13 cellular contexts compared by ENCODE assay signal in the genomic region with DNA sequence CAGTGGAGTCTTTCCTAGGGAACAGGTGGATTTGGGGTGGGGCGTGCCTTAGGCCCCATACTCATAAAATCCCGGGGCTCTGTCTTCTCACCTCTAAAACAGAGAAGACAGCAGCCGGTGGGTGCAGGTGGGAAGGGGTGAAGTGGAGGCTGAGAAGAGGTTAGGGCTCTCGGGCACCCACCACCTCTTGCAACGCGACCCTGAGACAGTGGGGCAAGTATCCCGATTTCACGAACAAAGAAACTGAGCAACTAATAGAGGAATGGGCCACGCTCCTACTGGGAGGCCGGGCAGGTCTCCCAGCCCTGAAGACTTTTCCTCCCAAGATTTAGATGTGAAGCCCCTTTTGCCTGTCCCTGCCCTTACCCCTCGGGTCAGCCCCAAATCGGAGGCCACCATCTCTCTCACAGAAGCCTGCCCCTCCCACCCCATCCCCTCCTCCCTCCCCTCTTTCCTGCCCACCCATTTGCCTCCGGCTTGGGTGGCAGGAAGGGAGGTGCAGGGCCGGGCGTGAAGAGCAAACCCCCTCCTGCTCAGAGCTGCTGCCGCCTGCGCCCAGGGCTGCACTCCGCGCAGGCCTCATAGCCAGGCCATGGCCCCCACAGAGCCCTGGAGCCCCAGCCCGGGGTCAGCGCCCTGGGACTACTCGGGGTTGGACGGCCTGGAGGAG. TPM values are rescaled to one million over a fixed set of nuclear protein-coding genes. Genes with fewer than 3 reads are reported as not detected.
DNase-seq lines count a peak whose midpoint lies in the region; ATAC-seq, FAIRE-seq and TF ChIP-seq lines count a peak whose summit lies in the region.
"Had no signal": no experiment of that assay in that cellular context is flagged by ENCODE, and none has a peak within 500 bp of the region (broad histone marks: within the 10 kb centered on the region; RNA-seq: fewer than 3 reads in every experiment).

A gene with protein sequence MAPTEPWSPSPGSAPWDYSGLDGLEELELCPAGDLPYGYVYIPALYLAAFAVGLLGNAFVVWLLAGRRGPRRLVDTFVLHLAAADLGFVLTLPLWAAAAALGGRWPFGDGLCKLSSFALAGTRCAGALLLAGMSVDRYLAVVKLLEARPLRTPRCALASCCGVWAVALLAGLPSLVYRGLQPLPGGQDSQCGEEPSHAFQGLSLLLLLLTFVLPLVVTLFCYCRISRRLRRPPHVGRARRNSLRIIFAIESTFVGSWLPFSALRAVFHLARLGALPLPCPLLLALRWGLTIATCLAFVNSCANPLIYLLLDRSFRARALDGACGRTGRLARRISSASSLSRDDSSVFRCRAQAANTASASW (plus strand): TSS at position 536 of the 670 bp plus-strand sequence. CDS start 57 bp downstream, at position 593.

- FAIRE-seq in H54 (lab: Jason Lieb, UNC): no peak

- intact Hi-C loops in activated T-helper 1 cell treated with anti-CD3 and anti-CD28 coated beads, Interleukin-12 subunit alpha, Interleukin-12 subunit beta, Interleukin-2, Interleukin-4 antibody, amounts not matched to agents 30 ng/mL and 10 ng/mL and 1 ng/mL, durations not matched to agents 14 hours and 24 hours and 36 hours (cut with micrococcal nuclease): no loop called here

- CTCF ChIA-PET in BJ (lab: Yijun Ruan, JAX): no interaction called here
- CTCF ChIA-PET in activated CD8-positive, alpha-beta memory T cell treated with anti-CD3 and anti-CD28 coated beads, Interleukin-2, amount 10 ng/mL, durations not matched to agents 7 days and 5 days (lab: Charles Lee): interaction anchor here (0.6 kb wide), 1 partner anchor 417 kb away, joined by 3 read pairs; no protein-coding TSS in a partner anchor

- no peaks in the 10 kb centered on the region for H3K36me3 Mint-ChIP-seq in osteocyte (ENCODE audit: unreplicated experiment)
- no peaks in the 10 kb centered on the region for H3K36me3 Mint-ChIP-seq in activated T-helper 1 cell treated with anti-CD3 and anti-CD28 coated beads, Interleukin-12 subunit alpha, Interleukin-12 subunit beta, Interleukin-2, Interleukin-4 antibody, amounts not matched to agents 30 ng/mL and 10 ng/mL and 1 ng/mL, durations not matched to agents 14 hours and 24 hours and 36 hours (ENCODE audit: low read depth)
- H3K36me3 Mint-ChIP-seq in activated CD8-positive, alpha-beta memory T cell treated with anti-CD3 and anti-CD28 coated beads, Interleukin-2, amount 10 ng/mL, durations not matched to agents 7 days and 5 days: no peaks in the 10 kb centered on the region

- H3K27ac Mint-ChIP-seq in osteocyte (ENCODE audit: unreplicated experiment): no peak within 1 kb of the TSS
- no peak within 1 kb of the TSS for H3K27ac Mint-ChIP-seq in activated T-helper 1 cell treated with anti-CD3 and anti-CD28 coated beads, Interleukin-12 subunit alpha, Interleukin-12 subunit beta, Interleukin-2, Interleukin-4 antibody, amounts not matched to agents 30 ng/mL and 10 ng/mL and 1 ng/mL, durations not matched to agents 14 hours and 24 hours and 36 hours
- H3K27ac Mint-ChIP-seq in activated CD8-positive, alpha-beta memory T cell treated with anti-CD3 and anti-CD28 coated beads, Interleukin-2, amount 10 ng/mL, durations not matched to agents 7 days and 5 days: no peak within 1 kb of the TSS

- H3K9me3 Mint-ChIP-seq in osteocyte (ENCODE audit: unreplicated experiment): no peaks in the 10 kb centered on the region
- no peaks in the 10 kb centered on the region for H3K9me3 Mint-ChIP-seq in activated T-helper 1 cell treated with anti-CD3 and anti-CD28 coated beads, Interleukin-12 subunit alpha, Interleukin-12 subunit beta, Interleukin-2, Interleukin-4 antibody, amounts not matched to agents 30 ng/mL and 10 ng/mL and 1 ng/mL, durations not matched to agents 14 hours and 24 hours and 36 hours
- no peaks in the 10 kb centered on the region for H3K9me3 Mint-ChIP-seq in activated CD8-positive, alpha-beta memory T cell treated with anti-CD3 and anti-CD28 coated beads, Interleukin-2, amount 10 ng/mL, durations not matched to agents 7 days and 5 days (ENCODE audit: low read depth)

- H3K27ac ChIP-seq in Peyer's patch (peak within 1 kb of the TSS in 1 of 4 donors; percentile 31), esophagus (ENCODE audit: low read depth in 2 of 2, low read length in 1 of 2) (peak within 1 kb of the TSS; percentile 16 to 45)
- H3K27ac ChIP-seq: SJSA1 had no signal

- H3K9me3 ChIP-seq in Peyer's patch: no peaks in the 10 kb centered on the region
- H3K9me3 ChIP-seq in esophagus (ENCODE audit: control insufficient read depth in 2 of 2, insufficient read depth in 1 of 2, low read depth in 1 of 2, low read length in 1 of 2): no peaks in the 10 kb centered on the region
- H3K9me3 ChIP-seq: Caco-2, SJSA1 had no signal

- TF ChIP-seq CTCF in BJ (IDR thresholded peaks at IDR 0.05; ENCODE audit: insufficient read depth, low read depth, low read length) (no peak), Peyer's patch (IDR thresholded peaks at IDR 0.05) (no peak), osteocyte (IDR thresholded peaks at IDR 0.05) (no peak)

- peaks cover 29% of the 10 kb centered on the region for H3K27me3 Mint-ChIP-seq in osteocyte (ENCODE audit: unreplicated experiment)
- peaks cover 52% of the 10 kb centered on the region for H3K27me3 Mint-ChIP-seq in activated T-helper 1 cell treated with anti-CD3 and anti-CD28 coated beads, Interleukin-12 subunit alpha, Interleukin-12 subunit beta, Interleukin-2, Interleukin-4 antibody, amounts not matched to agents 30 ng/mL and 10 ng/mL and 1 ng/mL, durations not matched to agents 14 hours and 24 hours and 36 hours (ENCODE audit: insufficient read depth)
- H3K27me3 Mint-ChIP-seq in activated CD8-positive, alpha-beta memory T cell treated with anti-CD3 and anti-CD28 coated beads, Interleukin-2, amount 10 ng/mL, durations not matched to agents 7 days and 5 days: peaks cover 76% of the 10 kb centered on the region

- peaks cover 21% of the 10 kb centered on the region for H3K27me3 ChIP-seq in BJ (ENCODE audit: control insufficient read depth, insufficient read depth, low read length)
- peaks cover 0 to 23% of the 10 kb centered on the region in 2 donors for H3K27me3 ChIP-seq in Peyer's patch
- peaks cover 0 to 15% of the 10 kb centered on the region in 2 donors for H3K27me3 ChIP-seq in esophagus (ENCODE audit: control insufficient read depth in 1 of 2, insufficient read depth in 2 of 2, low read length in 2 of 2)
- H3K27me3 ChIP-seq: SJSA1 had no signal

- DNase-seq in BJ (ENCODE audit: low read depth): no peak
- no peak for DNase-seq in Peyer's patch
- DNase-seq in osteocyte (ENCODE audit: extremely low spot score, unreplicated experiment): peak; percentile 73
- no peak for DNase-seq in activated T-helper 1 cell treated with anti-CD3 and anti-CD28 coated beads, Interleukin-12 subunit alpha, Interleukin-12 subunit beta, Interleukin-2, Interleukin-4 antibody, amounts not matched to agents 30 ng/mL and 10 ng/mL and 1 ng/mL, durations not matched to agents 14 hours and 24 hours and 36 hours (ENCODE audit: low spot score)
- DNase-seq in H54 (ENCODE audit: insufficient read length, low spot score): no peak
- no peak for DNase-seq in activated CD8-positive, alpha-beta memory T cell treated with anti-CD3 and anti-CD28 coated beads, Interleukin-2, amount 10 ng/mL, durations not matched to agents 7 days and 5 days
- DNase-seq: activated CD4-positive, alpha-beta T cell treated with anti-CD3 and anti-CD28 coated beads for 4 hours; amniotic stem cell; Caco-2 had no signal

- POLR2A ChIA-PET in BJ (lab: Charles Lee): no interaction called here

- no peak for ATAC-seq in HG03439 (IDR thresholded peaks at IDR 0.05; ENCODE audit: unreplicated experiment)
- no peak for ATAC-seq in activated CD8-positive, alpha-beta memory T cell treated with anti-CD3 and anti-CD28 coated beads, Interleukin-2, amount 10 ng/mL, durations not matched to agents 7 days and 5 days

- TF ChIP-seq POLR2A in Peyer's patch (IDR thresholded peaks at IDR 0.05): no peak
- TF ChIP-seq POLR2A in H54 (IDR thresholded peaks at IDR 0.05; ENCODE audit: low read depth, low read length): no peak

- 76 to 83% methylated on average over 20 to 23 of the region's 23 CpGs for WGBS in esophagus, 2 donors

- no peaks in the 10 kb centered on the region for H3K4me1 Mint-ChIP-seq in osteocyte (ENCODE audit: unreplicated experiment)
- H3K4me1 Mint-ChIP-seq in activated T-helper 1 cell treated with anti-CD3 and anti-CD28 coated beads, Interleukin-12 subunit alpha, Interleukin-12 subunit beta, Interleukin-2, Interleukin-4 antibody, amounts not matched to agents 30 ng/mL and 10 ng/mL and 1 ng/mL, durations not matched to agents 14 hours and 24 hours and 36 hours (ENCODE audit: low read depth): peaks cover 10% of the 10 kb centered on the region
- peaks cover 31% of the 10 kb centered on the region for H3K4me1 Mint-ChIP-seq in activated CD8-positive, alpha-beta memory T cell treated with anti-CD3 and anti-CD28 coated beads, Interleukin-2, amount 10 ng/mL, durations not matched to agents 7 days and 5 days

- H3K4me3 ChIP-seq in BJ (ENCODE audit: low read depth, low read length): peak within 1 kb of the TSS; percentile 14; the same call in 1 of the 2 replicates
- H3K4me3 ChIP-seq in Peyer's patch: peak within 1 kb of the TSS; percentile 15 to 45 (median 36)
- H3K4me3 ChIP-seq in esophagus (ENCODE audit: low read depth in 1 of 2, low read length in 2 of 2): peak within 1 kb of the TSS; percentile 42 to 46
- H3K4me3 ChIP-seq: SJSA1 had no signal

- H3K4me3 Mint-ChIP-seq in osteocyte (ENCODE audit: unreplicated experiment): no peak within 1 kb of the TSS
- no peak within 1 kb of the TSS for H3K4me3 Mint-ChIP-seq in activated T-helper 1 cell treated with anti-CD3 and anti-CD28 coated beads, Interleukin-12 subunit alpha, Interleukin-12 subunit beta, Interleukin-2, Interleukin-4 antibody, amounts not matched to agents 30 ng/mL and 10 ng/mL and 1 ng/mL, durations not matched to agents 14 hours and 24 hours and 36 hours
- H3K4me3 Mint-ChIP-seq in activated CD8-positive, alpha-beta memory T cell treated with anti-CD3 and anti-CD28 coated beads, Interleukin-2, amount 10 ng/mL, durations not matched to agents 7 days and 5 days: no peak within 1 kb of the TSS

- H3K36me3 ChIP-seq in BJ (ENCODE audit: control insufficient read depth, insufficient read depth, low read length): no peaks in the 10 kb centered on the region
- no peaks in the 10 kb centered on the region for H3K36me3 ChIP-seq in Peyer's patch
- no peaks in the 10 kb centered on the region for H3K36me3 ChIP-seq in esophagus (ENCODE audit: control insufficient read depth in 2 of 2, insufficient read depth in 2 of 2, low read length in 1 of 2)
- H3K36me3 ChIP-seq: SJSA1 had no signal

- H3K4me1 ChIP-seq in Peyer's patch (peaks cover 0 to 15% (median 11%) of the 10 kb centered on the region in 4 donors), esophagus (ENCODE audit: control insufficient read depth in 2 of 2, insufficient read depth in 2 of 2, low read length in 1 of 2) (peaks cover 9 to 13% of the 10 kb centered on the region in 2 donors)
- H3K4me1 ChIP-seq: Caco-2, SJSA1 had no signal

RNA-seq across cellular contexts. Expression of the gene that starts here (rescaled TPM):
- polyA plus RNA-seq in BJ (2011; rRNA removed): not detected in 2 replicates
- not detected in 2 replicates for polyA minus RNA-seq in BJ (2011; rRNA and poly(A)+ RNA removed)
- total RNA-seq in Peyer's patch: not detected
- polyA plus RNA-seq in esophagus: under 1 TPM; 0.14 to 0.55 TPM
- not detected in 2 replicates for total RNA-seq in osteocyte
- total RNA-seq in activated T-helper 1 cell treated with anti-CD3 and anti-CD28 coated beads, Interleukin-12 subunit alpha, Interleukin-12 subunit beta, Interleukin-2, Interleukin-4 antibody, amounts not matched to agents 30 ng/mL and 10 ng/mL and 1 ng/mL, durations not matched to agents 14 hours and 24 hours and 36 hours: not detected in 2 replicates
- total RNA-seq in activated CD8-positive, alpha-beta memory T cell treated with anti-CD3 and anti-CD28 coated beads, Interleukin-2, amount 10 ng/mL, durations not matched to agents 7 days and 5 days: under 1 TPM in 1 of 2 experiments, not detected in 1; 0.35 TPM
- total RNA-seq: Caco-2, NCI-H460, SJSA1 had no signal

Comparison
In these comparisons a context has a peak if more than half of its experiments do, and no peak if none do; other contexts are left out.
1. Peak in DNase-seq in osteocyte; RNA of the gene not detected or under 1 TPM.